Comparison of ENCODE assay signal across 16 cellular contexts in the genomic region with DNA sequence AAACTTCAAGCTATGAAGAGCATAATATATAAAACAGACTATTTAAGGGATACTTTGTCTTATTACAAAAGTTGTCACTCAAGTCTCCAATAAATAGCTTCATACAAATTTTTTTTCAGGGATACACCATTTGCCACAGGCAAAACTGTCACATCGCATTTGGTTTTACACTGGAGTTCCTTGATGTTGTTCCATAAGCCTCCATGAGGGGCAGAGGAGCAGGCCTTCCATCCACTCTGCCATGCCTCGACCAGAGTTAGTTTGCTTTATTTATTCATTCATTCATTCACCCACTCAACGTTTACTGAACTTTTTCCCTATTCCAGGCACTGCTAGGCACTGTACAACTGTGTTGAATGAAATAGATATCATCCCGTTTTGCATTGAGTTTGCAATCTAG.
DNase-seq lines count a peak whose midpoint lies in the region; ATAC-seq and TF ChIP-seq lines count a peak whose summit lies in the region.
"Had no signal": no experiment of that assay in that cellular context is flagged by ENCODE, and none has a peak within 500 bp of the region (broad histone marks: within the 10 kb centered on the region; RNA-seq: fewer than 3 reads in every experiment).

No MANE protein-coding gene starts in this region.

- H3K4me3 Mint-ChIP-seq in WTC11: no peak overlapping the region
- H3K4me3 Mint-ChIP-seq: activated T-cell treated with anti-CD3 and anti-CD28 coated beads, Interleukin-2, amount 50 U/mL, for 4 hours; effector memory CD8-positive, alpha-beta T cell; stimulated activated naive CD8-positive, alpha-beta T cell treated with anti-CD3 and anti-CD28 coated beads, Interleukin-15, amount 100 ng/mL, for 72 hours had no signal

- TF ChIP-seq CTCF in BJ (IDR thresholded peaks at IDR 0.05; ENCODE audit: insufficient read depth, low read depth, low read length) (0 out of 2 replicates have a peak, but pooled peaks have one; percentile 4), HFF-Myc (IDR thresholded peaks at IDR 0.05; ENCODE audit: low read depth, low read length, missing control alignments) (peak; percentile 27), WTC11 (IDR thresholded peaks at IDR 0.05) (no peak)

- peaks cover 3% of the 10 kb centered on the region; the same call in 1 of the 2 replicates for H3K27me3 Mint-ChIP-seq in WTC11 (ENCODE audit: low read depth)
- H3K27me3 Mint-ChIP-seq: effector memory CD8-positive, alpha-beta T cell; stimulated activated naive CD8-positive, alpha-beta T cell treated with anti-CD3 and anti-CD28 coated beads, Interleukin-15, amount 100 ng/mL, for 72 hours had no signal

- H3K9me3 Mint-ChIP-seq in WTC11: peaks cover 56% of the 10 kb centered on the region
- H3K9me3 Mint-ChIP-seq: activated T-cell treated with anti-CD3 and anti-CD28 coated beads, Interleukin-2, amount 50 U/mL, for 4 hours had no signal

- H3K36me3 Mint-ChIP-seq in WTC11: peaks cover 33% of the 10 kb centered on the region

- CTCF ChIA-PET in BJ (lab: Yijun Ruan, JAX) (no interaction called here), WTC11 (lab: Charles Lee) (no interaction called here)

- no peaks in the 10 kb centered on the region for H3K27me3 ChIP-seq in BJ (ENCODE audit: control insufficient read depth, insufficient read depth, low read length)
- H3K27me3 ChIP-seq: BLaER1 treated with 17β-estradiol and CSF1 and Interleukin-3, amounts not matched to agents 10 nM and 100 nM; SJCRH30 had no signal

- POLR2A ChIA-PET in BJ (lab: Charles Lee): no interaction called here
- POLR2A ChIA-PET in WTC11 (lab: Charles Lee): no interaction called here

- peak; percentile 81 for ATAC-seq in WTC11
- no peak for ATAC-seq in HG02623 (IDR thresholded peaks at IDR 0.05; ENCODE audit: unreplicated experiment)
- ATAC-seq in GM21367 (IDR thresholded peaks at IDR 0.05; ENCODE audit: unreplicated experiment): no peak
- ATAC-seq: activated T-cell treated with anti-CD3 and anti-CD28 coated beads, Interleukin-2, amount 50 U/mL, for 4 hours; effector memory CD8-positive, alpha-beta T cell; stimulated activated naive CD8-positive, alpha-beta T cell treated with anti-CD3 and anti-CD28 coated beads, Interleukin-15, amount 100 ng/mL, for 72 hours had no signal

- H3K4me1 Mint-ChIP-seq in WTC11: no peaks in the 10 kb centered on the region
- H3K4me1 Mint-ChIP-seq: stimulated activated naive CD8-positive, alpha-beta T cell treated with anti-CD3 and anti-CD28 coated beads, Interleukin-15, amount 100 ng/mL, for 72 hours had no signal

- no peaks in the 10 kb centered on the region for H3K36me3 ChIP-seq in BJ (ENCODE audit: control insufficient read depth, insufficient read depth, low read length)
- H3K36me3 ChIP-seq: BLaER1 treated with 17β-estradiol and CSF1 and Interleukin-3, amounts not matched to agents 10 nM and 100 nM; SJCRH30 had no signal

- DNase-seq in BJ (ENCODE audit: low read depth) (no peak), HFF-Myc (ENCODE audit: extremely low read depth, low read depth) (no peak), WTC11 (ENCODE audit: low spot score) (peak; percentile 13), iPS-NIHi7 (ENCODE audit: extremely low spot score) (peak; percentile 21), NCI-H1694 treated with DMSO at 0.1 percent for 48 hours (lab: John Stamatoyannopoulos, UW) (no peak)
- DNase-seq in activated CD4-positive, alpha-beta T cell treated with anti-CD3 and anti-CD28 coated beads, Interleukin-2, amount 50 U/mL, for 1 hour: no peak
- DNase-seq: activated T-cell treated with anti-CD3 and anti-CD28 coated beads, Interleukin-2, amount 50 U/mL, for 4 hours; effector memory CD8-positive, alpha-beta T cell; NCI-H1105; NCI-H526 treated with DMSO at 0.1 percent for 48 hours; SJCRH30; stimulated activated CD4-positive, alpha-beta T cell treated with anti-CD3 and anti-CD28 coated beads, Interleukin-4, amount 100 ng/mL, for 4 hours; stimulated activated naive CD8-positive, alpha-beta T cell treated with anti-CD3 and anti-CD28 coated beads, Interleukin-15, amount 100 ng/mL, for 72 hours had no signal

- H3K4me3 ChIP-seq in BJ (ENCODE audit: low read depth, low read length): no peak overlapping the region
- H3K4me3 ChIP-seq in HFF-Myc (replicated peaks; ENCODE audit: low read depth, low read length): no peak overlapping the region
- H3K4me3 ChIP-seq: BLaER1 treated with 17β-estradiol and CSF1 and Interleukin-3, amounts not matched to agents 10 nM and 100 nM; SJCRH30 had no signal

- no peak overlapping the region for H3K27ac Mint-ChIP-seq in WTC11
- H3K27ac Mint-ChIP-seq: effector memory CD8-positive, alpha-beta T cell; stimulated activated naive CD8-positive, alpha-beta T cell treated with anti-CD3 and anti-CD28 coated beads, Interleukin-15, amount 100 ng/mL, for 72 hours had no signal

TF ChIP-seq in WTC11, 78 proteins besides CTCF, POLR2A, EP300 and RAD21 (continues in another document):
- TF ChIP-seq NR3C1 (CRISPR knock-in tag; conservative IDR thresholded peaks at IDR 0.05; ENCODE audit: low read depth) (no peak), FOXK1 (CRISPR knock-in tag; IDR thresholded peaks at IDR 0.05) (no peak), ZNF317 (CRISPR knock-in tag; IDR thresholded peaks at IDR 0.05; ENCODE audit: borderline replicate concordance, low read depth) (no peak), JAZF1 (CRISPR knock-in tag; IDR thresholded peaks at IDR 0.05) (no peak), NR2C2 (CRISPR knock-in tag; IDR thresholded peaks at IDR 0.05) (no peak), CBFB (CRISPR knock-in tag; IDR thresholded peaks at IDR 0.05; ENCODE audit: low read depth) (no peak), EMX1 (CRISPR knock-in tag; IDR thresholded peaks at IDR 0.05) (no peak), ZNF121 (CRISPR knock-in tag; IDR thresholded peaks at IDR 0.05) (no peak), ZNF263 (CRISPR knock-in tag; IDR thresholded peaks at IDR 0.05; ENCODE audit: low read depth) (no peak)
- TF ChIP-seq, protein P1, sequence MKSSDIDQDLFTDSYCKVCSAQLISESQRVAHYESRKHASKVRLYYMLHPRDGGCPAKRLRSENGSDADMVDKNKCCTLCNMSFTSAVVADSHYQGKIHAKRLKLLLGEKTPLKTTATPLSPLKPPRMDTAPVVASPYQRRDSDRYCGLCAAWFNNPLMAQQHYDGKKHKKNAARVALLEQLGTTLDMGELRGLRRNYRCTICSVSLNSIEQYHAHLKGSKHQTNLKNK (CRISPR knock-in tag; IDR thresholded peaks at IDR 0.05): no peak
- TF ChIP-seq, protein P2, sequence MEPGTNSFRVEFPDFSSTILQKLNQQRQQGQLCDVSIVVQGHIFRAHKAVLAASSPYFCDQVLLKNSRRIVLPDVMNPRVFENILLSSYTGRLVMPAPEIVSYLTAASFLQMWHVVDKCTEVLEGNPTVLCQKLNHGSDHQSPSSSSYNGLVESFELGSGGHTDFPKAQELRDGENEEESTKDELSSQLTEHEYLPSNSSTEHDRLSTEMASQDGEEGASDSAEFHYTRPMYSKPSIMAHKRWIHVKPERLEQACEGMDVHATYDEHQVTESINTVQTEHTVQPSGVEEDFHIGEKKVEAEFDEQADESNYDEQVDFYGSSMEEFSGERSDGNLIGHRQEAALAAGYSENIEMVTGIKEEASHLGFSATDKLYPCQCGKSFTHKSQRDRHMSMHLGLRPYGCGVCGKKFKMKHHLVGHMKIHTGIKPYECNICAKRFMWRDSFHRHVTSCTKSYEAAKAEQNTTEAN (CRISPR knock-in tag; IDR thresholded peaks at IDR 0.05): no peak
- TF ChIP-seq, protein P3, sequence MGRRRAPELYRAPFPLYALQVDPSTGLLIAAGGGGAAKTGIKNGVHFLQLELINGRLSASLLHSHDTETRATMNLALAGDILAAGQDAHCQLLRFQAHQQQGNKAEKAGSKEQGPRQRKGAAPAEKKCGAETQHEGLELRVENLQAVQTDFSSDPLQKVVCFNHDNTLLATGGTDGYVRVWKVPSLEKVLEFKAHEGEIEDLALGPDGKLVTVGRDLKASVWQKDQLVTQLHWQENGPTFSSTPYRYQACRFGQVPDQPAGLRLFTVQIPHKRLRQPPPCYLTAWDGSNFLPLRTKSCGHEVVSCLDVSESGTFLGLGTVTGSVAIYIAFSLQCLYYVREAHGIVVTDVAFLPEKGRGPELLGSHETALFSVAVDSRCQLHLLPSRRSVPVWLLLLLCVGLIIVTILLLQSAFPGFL (CRISPR knock-in tag; IDR thresholded peaks at IDR 0.05; ENCODE audit: borderline replicate concordance): no peak
- TF ChIP-seq, protein P4, sequence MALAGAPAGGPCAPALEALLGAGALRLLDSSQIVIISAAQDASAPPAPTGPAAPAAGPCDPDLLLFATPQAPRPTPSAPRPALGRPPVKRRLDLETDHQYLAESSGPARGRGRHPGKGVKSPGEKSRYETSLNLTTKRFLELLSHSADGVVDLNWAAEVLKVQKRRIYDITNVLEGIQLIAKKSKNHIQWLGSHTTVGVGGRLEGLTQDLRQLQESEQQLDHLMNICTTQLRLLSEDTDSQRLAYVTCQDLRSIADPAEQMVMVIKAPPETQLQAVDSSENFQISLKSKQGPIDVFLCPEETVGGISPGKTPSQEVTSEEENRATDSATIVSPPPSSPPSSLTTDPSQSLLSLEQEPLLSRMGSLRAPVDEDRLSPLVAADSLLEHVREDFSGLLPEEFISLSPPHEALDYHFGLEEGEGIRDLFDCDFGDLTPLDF (CRISPR knock-in tag; IDR thresholded peaks at IDR 0.05): no peak
- TF ChIP-seq, protein P5, sequence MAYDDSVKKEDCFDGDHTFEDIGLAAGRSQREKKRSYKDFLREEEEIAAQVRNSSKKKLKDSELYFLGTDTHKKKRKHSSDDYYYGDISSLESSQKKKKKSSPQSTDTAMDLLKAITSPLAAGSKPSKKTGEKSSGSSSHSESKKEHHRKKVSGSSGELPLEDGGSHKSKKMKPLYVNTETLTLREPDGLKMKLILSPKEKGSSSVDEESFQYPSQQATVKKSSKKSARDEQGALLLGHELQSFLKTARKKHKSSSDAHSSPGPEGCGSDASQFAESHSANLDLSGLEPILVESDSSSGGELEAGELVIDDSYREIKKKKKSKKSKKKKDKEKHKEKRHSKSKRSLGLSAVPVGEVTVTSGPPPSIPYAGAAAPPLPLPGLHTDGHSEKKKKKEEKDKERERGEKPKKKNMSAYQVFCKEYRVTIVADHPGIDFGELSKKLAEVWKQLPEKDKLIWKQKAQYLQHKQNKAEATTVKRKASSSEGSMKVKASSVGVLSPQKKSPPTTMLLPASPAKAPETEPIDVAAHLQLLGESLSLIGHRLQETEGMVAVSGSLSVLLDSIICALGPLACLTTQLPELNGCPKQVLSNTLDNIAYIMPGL (CRISPR knock-in tag; IDR thresholded peaks at IDR 0.05): no peak
- TF ChIP-seq, protein P6, sequence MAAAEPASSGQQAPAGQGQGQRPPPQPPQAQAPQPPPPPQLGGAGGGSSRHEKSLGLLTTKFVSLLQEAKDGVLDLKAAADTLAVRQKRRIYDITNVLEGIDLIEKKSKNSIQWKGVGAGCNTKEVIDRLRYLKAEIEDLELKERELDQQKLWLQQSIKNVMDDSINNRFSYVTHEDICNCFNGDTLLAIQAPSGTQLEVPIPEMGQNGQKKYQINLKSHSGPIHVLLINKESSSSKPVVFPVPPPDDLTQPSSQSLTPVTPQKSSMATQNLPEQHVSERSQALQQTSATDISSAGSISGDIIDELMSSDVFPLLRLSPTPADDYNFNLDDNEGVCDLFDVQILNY (CRISPR knock-in tag; IDR thresholded peaks at IDR 0.05): no peak

Comparison
In these comparisons a context has a peak if more than half of its experiments do, and no peak if none do; other contexts are left out.
1. DNase-seq: peak in WTC11 (single experiment) and iPS-NIHi7 (single experiment); none in BJ (single experiment), HFF-Myc (single experiment), NCI-H1694 treated with DMSO at 0.1 percent for 48 hours (single experiment) and activated CD4-positive, alpha-beta T cell treated with anti-CD3 and anti-CD28 coated beads, Interleukin-2, amount 50 U/mL, for 1 hour (single experiment).